In genomic region chr6:104614394-104614793, GRCh38 we compare ENCODE assay signal across 30 cellular contexts.
"Had no signal": no experiment of that assay in that cellular context is flagged by ENCODE, and none has a peak within 500 bp of the region (broad histone marks: within the 10 kb centered on the region; RNA-seq: fewer than 3 reads in every experiment).

No MANE protein-coding gene starts in this region.

- H3K27me3 ChIP-seq: colonic mucosa, esophagus muscularis mucosa, foreskin keratinocyte, gastroesophageal sphincter, heart right ventricle, neural progenitor cell, ovary, right lobe of liver, suprapubic skin, transverse colon, vagina had no signal

- H3K4me3 Mint-ChIP-seq: dendritic cell treated with granulocyte-macrophage colony-stimulating factor and Interleukin-4, amounts not matched to agents 40 ng/mL and 50 ng/mL, for 4 days; endodermal cell; memory B cell; naive thymus-derived CD4-positive, alpha-beta T cell; nephron; neural progenitor cell; stimulated activated naive CD8-positive, alpha-beta T cell treated with anti-CD3 and anti-CD28 coated beads, Interleukin-15, amount 100 ng/mL, for 72 hours had no signal

- H3K36me3 ChIP-seq: colonic mucosa, esophagus muscularis mucosa, gastroesophageal sphincter, heart right ventricle, neural progenitor cell, ovary, right lobe of liver, suprapubic skin, transverse colon, vagina had no signal

- H3K4me1 Mint-ChIP-seq: memory B cell; naive thymus-derived CD4-positive, alpha-beta T cell had no signal

- ATAC-seq: gastroesophageal sphincter; left colon; naive thymus-derived CD4-positive, alpha-beta T cell; psoas muscle; right lobe of liver; stimulated activated naive CD8-positive, alpha-beta T cell treated with anti-CD3 and anti-CD28 coated beads, Interleukin-15, amount 100 ng/mL, for 72 hours had no signal

- H3K27ac ChIP-seq: colonic mucosa, epithelial cell of prostate, esophagus muscularis mucosa, foreskin keratinocyte, gastroesophageal sphincter, heart right ventricle, neural progenitor cell, ovary, psoas muscle, right lobe of liver, suprapubic skin, transverse colon, vagina had no signal

- DNase-seq: colonic mucosa; effector CD8-positive, alpha-beta T cell; endodermal cell; foreskin keratinocyte; heart right ventricle; hippocampal formation; left colon; midbrain; naive thymus-derived CD4-positive, alpha-beta T cell; ovary; posterior cingulate gyrus; psoas muscle; right lobe of liver; small intestine; stimulated activated CD4-positive, alpha-beta T cell treated with anti-CD3 and anti-CD28 coated beads, Interleukin-1b, Interleukin-23, amount 100 ng/mL, for 48 hours; stimulated activated CD4-positive, alpha-beta T cell treated with anti-CD3 and anti-CD28 coated beads, Interleukin-4, amount 100 ng/mL, for 1 hour; stimulated activated CD8-positive, alpha-beta memory T cell treated with anti-CD3 and anti-CD28 coated beads, Interleukin-4, amount 100 ng/mL, for 48 hours; stimulated activated naive CD4-positive, alpha-beta T cell; stimulated activated naive CD8-positive, alpha-beta T cell treated with anti-CD3 and anti-CD28 coated beads, Interleukin-15, amount 100 ng/mL, for 72 hours; transverse colon had no signal

- H3K4me3 ChIP-seq: colonic mucosa, esophagus muscularis mucosa, gastroesophageal sphincter, heart right ventricle, lung, neural progenitor cell, ovary, psoas muscle, right lobe of liver, suprapubic skin, transverse colon, vagina had no signal

- H3K9me3 Mint-ChIP-seq: endodermal cell; memory B cell; nephron; stimulated activated naive CD8-positive, alpha-beta T cell treated with anti-CD3 and anti-CD28 coated beads, Interleukin-15, amount 100 ng/mL, for 72 hours had no signal

- H3K36me3 Mint-ChIP-seq: memory B cell; naive thymus-derived CD4-positive, alpha-beta T cell; neural progenitor cell had no signal

- H3K27me3 Mint-ChIP-seq: dendritic cell treated with granulocyte-macrophage colony-stimulating factor and Interleukin-4, amounts not matched to agents 40 ng/mL and 50 ng/mL, for 4 days had no signal

- H3K27ac Mint-ChIP-seq: dendritic cell treated with granulocyte-macrophage colony-stimulating factor and Interleukin-4, amounts not matched to agents 40 ng/mL and 50 ng/mL, for 4 days; endodermal cell; memory B cell; naive thymus-derived CD4-positive, alpha-beta T cell; stimulated activated naive CD8-positive, alpha-beta T cell treated with anti-CD3 and anti-CD28 coated beads, Interleukin-15, amount 100 ng/mL, for 72 hours had no signal

- H3K9me3 ChIP-seq: colonic mucosa, esophagus muscularis mucosa, gastroesophageal sphincter, heart right ventricle, ovary, psoas muscle, right lobe of liver, suprapubic skin, transverse colon, vagina had no signal

- H3K4me1 ChIP-seq: colonic mucosa, heart right ventricle, psoas muscle, right lobe of liver, suprapubic skin, transverse colon, vagina had no signal
